ENCODE assay signal across 24 cellular contexts in genomic region chr2:40285391-40285790, GRCh38.
"Had no signal": no experiment of that assay in that cellular context is flagged by ENCODE, and none has a peak within 500 bp of the region (broad histone marks: within the 10 kb centered on the region; RNA-seq: fewer than 3 reads in every experiment).

No MANE protein-coding gene starts in this region.

- H3K36me3 ChIP-seq: heart left ventricle, left lung, ovary, stomach, upper lobe of left lung had no signal

- H3K4me2 ChIP-seq: smooth muscle cell had no signal

- H3K27ac ChIP-seq: body of pancreas, left lung, ovary, psoas muscle, stomach, upper lobe of left lung had no signal

- H3K27me3 ChIP-seq: body of pancreas, heart left ventricle, left lung, ovary, stomach, upper lobe of left lung had no signal

- H3K9me3 ChIP-seq: body of pancreas, heart left ventricle, left lung, mucosa of descending colon, ovary, psoas muscle, stomach, upper lobe of left lung had no signal

- DNase-seq: activated B cell treated with CpG ODN at 0.5 μM for 24 hours; activated CD4-positive, alpha-beta memory T cell treated with anti-CD3 and anti-CD28 coated beads, Interleukin-2, amount 10 ng/mL, durations not matched to agents 7 days and 5 days; activated CD4-positive, alpha-beta T cell treated with anti-CD3 and anti-CD28 coated beads for 4 hours; activated CD8-positive, alpha-beta memory T cell treated with anti-CD3 and anti-CD28 coated beads, Interleukin-2, amount 10 ng/mL, durations not matched to agents 7 days and 5 days; activated naive CD4-positive, alpha-beta T cell treated with Interleukin-2 at 50 U/mL for 16 hours; activated naive CD8-positive, alpha-beta T cell treated with anti-CD3 and anti-CD28 coated beads, Interleukin-2, amount 10 ng/mL, durations not matched to agents 7 days and 5 days; amygdala; body of pancreas; caudate nucleus; effector memory CD8-positive, alpha-beta T cell; foreskin melanocyte; heart left ventricle; left lung; mucosa of descending colon; naive thymus-derived CD4-positive, alpha-beta T cell; ovary; psoas muscle; right cardiac atrium; stimulated activated CD4-positive, alpha-beta T cell treated with anti-CD3 and anti-CD28 coated beads, Interleukin-4, amount 100 ng/mL, for 24 hours; stomach; upper lobe of left lung had no signal

- H3K4me3 ChIP-seq: body of pancreas, heart left ventricle, left lung, mucosa of descending colon, ovary, psoas muscle, smooth muscle cell, stomach, upper lobe of left lung had no signal

- ATAC-seq: activated CD8-positive, alpha-beta memory T cell treated with anti-CD3 and anti-CD28 coated beads, Interleukin-2, amount 10 ng/mL, durations not matched to agents 7 days and 5 days; activated T-helper 17 cell treated with anti-CD3 and anti-CD28 coated beads, Interleukin-2, amount 50 U/mL, for 72 hours; body of pancreas; effector memory CD8-positive, alpha-beta T cell; heart left ventricle; left lung; mucosa of descending colon; naive thymus-derived CD4-positive, alpha-beta T cell; psoas muscle; right cardiac atrium; stimulated activated effector memory CD8-positive, alpha-beta T cell treated with anti-CD3 and anti-CD28 coated beads, Interleukin-12 subunit alpha, Interleukin-12 subunit beta, amount 100 ng/mL, for 72 hours had no signal
